In genomic region chr11:119065369-119065768, GRCh38 we compare ENCODE assay signal across 8 cellular contexts. TPM values are rescaled to one million over a fixed set of nuclear protein-coding genes. Genes with fewer than 3 reads are reported as not detected.
DNase-seq lines count a peak whose midpoint lies in the region; ATAC-seq, FAIRE-seq and TF ChIP-seq lines count a peak whose summit lies in the region.

No MANE protein-coding gene starts in this region.

- no peak overlapping the region for H2AFZ ChIP-seq in GM12878 (ENCODE audit: control insufficient read depth, low read depth, low read length)

- 34% methylated on average over 4 of the region's 4 CpGs for WGBS in GM12878 (ENCODE audit: insufficient coverage, insufficient replicate concordance, low lambda C conversion rate, missing lambda C conversion rate)

- DNase-seq in AG10803 (ENCODE audit: low read depth) (peak; percentile 46), GM19239 (ENCODE audit: insufficient read length, low spot score) (no peak), GM12878 (ENCODE audit: low read depth, low spot score) (no peak), nephron progenitor cell (no peak)

- peaks cover 16% of the 10 kb centered on the region for H3K36me3 Mint-ChIP-seq in nephron progenitor cell (ENCODE audit: low read depth)
- peaks cover 11% of the 10 kb centered on the region for H3K36me3 Mint-ChIP-seq in stimulated activated memory B cell treated with anti-CD40 and anti-IgM and Interleukin-4, amounts not matched to agents 10 μg/mL and 1 μg/mL and 100 μg/mL, for 72 hours

- H3K4me1 ChIP-seq in GM12878 (ENCODE audit: control insufficient read depth, insufficient read depth, low read length): no peaks in the 10 kb centered on the region

- no peaks in the 10 kb centered on the region for H3K27me3 ChIP-seq in GM12878 (replicated peaks in 1 of 2; ENCODE audit: control insufficient read depth in 2 of 2, insufficient read depth in 2 of 2, low read length in 1 of 2)

- TF ChIP-seq POLR2A in GM12878 (IDR thresholded peaks at IDR 0.05; ENCODE audit: low read depth, low read length) (no peak), GM18505 (IDR thresholded peaks at IDR 0.05; ENCODE audit: borderline replicate concordance, extremely low read depth, insufficient read depth, insufficient read length) (no peak)

- TF ChIP-seq RAD21 in GM12878 (IDR thresholded peaks at IDR 0.05; ENCODE audit: insufficient read depth, low read depth, low read length): peak; percentile 49

- in situ Hi-C loops in GM12878 (cut with MboI): no loop called here

- H3K27ac ChIP-seq in GM12878 (ENCODE audit: control insufficient read depth, insufficient read depth): no peak overlapping the region

- H3K27ac Mint-ChIP-seq in nephron progenitor cell: no peak overlapping the region
- no peak overlapping the region for H3K27ac Mint-ChIP-seq in stimulated activated memory B cell treated with anti-CD40 and anti-IgM and Interleukin-4, amounts not matched to agents 10 μg/mL and 1 μg/mL and 100 μg/mL, for 72 hours

- ATAC-seq in SK-N-SH treated with all-trans-retinoic acid at 6 μM for 48 hours: peak; percentile 38; the same call in 2 of the 3 replicates
- peak; percentile 71 for ATAC-seq in GM12878
- no peak for ATAC-seq in GM18505 (IDR thresholded peaks at IDR 0.05; ENCODE audit: unreplicated experiment)
- ATAC-seq in stimulated activated memory B cell treated with anti-CD40 and anti-IgM and Interleukin-4, amounts not matched to agents 10 μg/mL and 1 μg/mL and 100 μg/mL, for 72 hours: no peak
- no peak for ATAC-seq in GM18867 (IDR thresholded peaks at IDR 0.05; ENCODE audit: unreplicated experiment)

- POLR2A ChIA-PET in GM12878 (lab: Charles Lee): interaction anchor here (0.6 to 3.5 kb wide), 3 partner anchors 20 to 37 kb away, joined by 3 to 48 read pairs (median 3); partner anchors contain the start of gene HMBS

- CTCF ChIA-PET in GM12878 (lab: Yijun Ruan, JAX): interaction anchor here (0.6 to 1.8 kb wide), 9 partner anchors 18 to 281 kb away, joined by 3 to 9 read pairs (median 4); partner anchors contain the start of gene HMBS

- TF ChIP-seq EP300 in GM12878 (IDR thresholded peaks at IDR 0.05; ENCODE audit: borderline replicate concordance in 1 of 2, control insufficient read depth in 1 of 2, low read depth in 2 of 2, low read length in 2 of 2): no peak

- H3K4me2 ChIP-seq in GM12878 (ENCODE audit: control insufficient read depth, insufficient read depth): no peak overlapping the region

- H3K9me3 ChIP-seq in GM12878 (replicated peaks; ENCODE audit: control insufficient read depth, insufficient read depth, low read length): no peaks in the 10 kb centered on the region

- no peak overlapping the region for H3K4me3 Mint-ChIP-seq in nephron progenitor cell
- H3K4me3 Mint-ChIP-seq in stimulated activated memory B cell treated with anti-CD40 and anti-IgM and Interleukin-4, amounts not matched to agents 10 μg/mL and 1 μg/mL and 100 μg/mL, for 72 hours: no peak overlapping the region

- TF ChIP-seq CTCF in AG10803 (conservative IDR thresholded peaks at IDR 0.05; ENCODE audit: low read length) (peak; percentile 62), GM12878 (IDR thresholded peaks at IDR 0.05 in 2 of 3, conservative IDR thresholded peaks at IDR 0.05 in 1 of 3; ENCODE audit: control insufficient read depth in 2 of 3, extremely low read depth in 1 of 3, insufficient read depth in 1 of 3, low read depth in 3 of 3, low read length in 3 of 3) (peak; percentile 57 to 67 (median 67)), nephron progenitor cell (IDR thresholded peaks at IDR 0.05) (peak; percentile 31)

- H3K9ac ChIP-seq in GM12878 (ENCODE audit: control insufficient read depth, insufficient read depth, low read length): no peak overlapping the region

- RAD21 ChIA-PET in GM12878 (lab: Charles Lee; ENCODE audit: unreplicated experiment): interaction anchor here (1.0 kb wide), 2 partner anchors 41 to 219 kb away, joined by 3 read pairs; no protein-coding TSS in a partner anchor

- peaks cover 4% of the 10 kb centered on the region for H3K9me3 Mint-ChIP-seq in nephron progenitor cell
- no peaks in the 10 kb centered on the region for H3K9me3 Mint-ChIP-seq in stimulated activated memory B cell treated with anti-CD40 and anti-IgM and Interleukin-4, amounts not matched to agents 10 μg/mL and 1 μg/mL and 100 μg/mL, for 72 hours

- SMC1A ChIA-PET in GM12878 (lab: Charles Lee; ENCODE audit: uncharacterized antibody, unreplicated experiment): interaction anchor here (0.9 to 1.0 kb wide), 2 partner anchors 34 to 131 kb away, joined by 3 to 4 read pairs; no protein-coding TSS in a partner anchor

- peaks cover 2% of the 10 kb centered on the region for H3K27me3 Mint-ChIP-seq in nephron progenitor cell (ENCODE audit: low read depth, poor library complexity)
- H3K27me3 Mint-ChIP-seq in stimulated activated memory B cell treated with anti-CD40 and anti-IgM and Interleukin-4, amounts not matched to agents 10 μg/mL and 1 μg/mL and 100 μg/mL, for 72 hours: no peaks in the 10 kb centered on the region

- H3K4me1 Mint-ChIP-seq in nephron progenitor cell: peaks cover 24% of the 10 kb centered on the region
- H3K4me1 Mint-ChIP-seq in stimulated activated memory B cell treated with anti-CD40 and anti-IgM and Interleukin-4, amounts not matched to agents 10 μg/mL and 1 μg/mL and 100 μg/mL, for 72 hours: peaks cover 31% of the 10 kb centered on the region

- H3K79me2 ChIP-seq in GM12878 (ENCODE audit: control insufficient read depth, insufficient read depth, low read length): peaks cover 10% of the 10 kb centered on the region

- intact Hi-C loops in GM12878 (cut with micrococcal nuclease; ENCODE audit: unreplicated experiment): loop anchor here (1.0 to 5.0 kb wide), 2 partner anchors 132 to 272 kb away; no protein-coding TSS in a partner anchor

- no TSS peak for BruUV-seq in GM12878 (replicated peaks; lab: Mats Ljungman, UMichigan)

- H3K4me3 ChIP-seq in AG10803 (ENCODE audit: low read length) (no peak overlapping the region), GM12878 (no peak overlapping the region)

- no peaks in the 10 kb centered on the region for H3K36me3 ChIP-seq in GM12878 (ENCODE audit: control insufficient read depth in 2 of 2, insufficient read depth in 2 of 2, low read length in 1 of 2)

- FAIRE-seq in GM19239 (lab: Jason Lieb, UNC) (peak; percentile 88), GM12878 (lab: Jason Lieb, UNC) (peak; percentile 13)

- H4K20me1 ChIP-seq in GM12878 (ENCODE audit: control insufficient read depth, insufficient read depth): no peaks in the 10 kb centered on the region

RNA-seq across cellular contexts. Expression of gene VPS11, which starts 2.2 kb away (rescaled TPM):
- total RNA-seq in GM12878 (2013; cell fraction: nucleolus; rRNA removed): 28.5 and 34.5 TPM in 2 replicates
- total RNA-seq in GM12878 (2014; rRNA removed) (24.2 and 25.3 TPM in 2 replicates), GM12878 (2014; rRNA removed; fragmentation: Illumina TruSeq; extraction: Trizol) (24.4 and 24.9 TPM in 2 replicates), GM12878 (2021) (22.9 and 25.9 TPM in 2 replicates)
- polyA plus RNA-seq in GM12878 (2011; ENCODE audit: low read depth): 26.6 TPM
- polyA plus RNA-seq in GM12878 (2011; rRNA removed) (8.1 and 15.8 TPM in 2 replicates), GM12878 (2014; fragmentation: Illumina TruSeq; extraction: Trizol) (25.1 and 25.8 TPM in 2 replicates), GM12878 (2014; fragmentation: Nextera tagmentation; extraction: Ambion mirVana) (10 to 100 TPM; 18.3 to 18.9 TPM), GM12878 (2014; rRNA removed) (26.4 and 30.3 TPM in 2 replicates), GM12878 (2016; fragmentation: Nextera tagmentation; extraction: Ambion mirVana) (10 to 100 TPM; 24.6 to 26.2 TPM)
- 22.4 and 23.1 TPM in 2 replicates for polyA plus RNA-seq in GM12878 (2011; cell fraction: cytosol; rRNA removed)
- 38.6 and 45.8 TPM in 2 replicates for polyA plus RNA-seq in GM12878 (2011; cell fraction: nucleus; rRNA removed)
- 28.0 and 30.9 TPM in 2 replicates for polyA plus RNA-seq in GM12878 (2012)
- 23.1 and 26.7 TPM in 2 replicates for polyA minus RNA-seq in GM12878 (2011; rRNA and poly(A)+ RNA removed)
- polyA minus RNA-seq in GM12878 (2011; cell fraction: cytosol; rRNA and poly(A)+ RNA removed): 6.8 and 11.9 TPM in 2 replicates
- polyA minus RNA-seq in GM12878 (2011; cell fraction: nucleus; rRNA and poly(A)+ RNA removed): 11.0 and 19.9 TPM in 2 replicates

RNA-seq across cellular contexts. Expression of gene HYOU1, which starts 8.4 kb away (rescaled TPM):
- 90.5 and 95.1 TPM in 2 replicates for total RNA-seq in GM12878 (2013; cell fraction: nucleolus; rRNA removed)
- total RNA-seq in GM12878 (2014; rRNA removed) (90.7 and 94.9 TPM in 2 replicates), GM12878 (2014; rRNA removed; fragmentation: Illumina TruSeq; extraction: Trizol) (80.8 and 91.5 TPM in 2 replicates), GM12878 (2021) (133 and 156 TPM in 2 replicates)
- 59.9 TPM for polyA plus RNA-seq in GM12878 (2011; ENCODE audit: low read depth)
- polyA plus RNA-seq in GM12878 (2011; rRNA removed) (74.8 and 119 TPM in 2 replicates), GM12878 (2014; fragmentation: Illumina TruSeq; extraction: Trizol) (93.2 and 121 TPM in 2 replicates), GM12878 (2014; fragmentation: Nextera tagmentation; extraction: Ambion mirVana) (10 to 100 TPM; 15.4 to 46.3 TPM), GM12878 (2014; rRNA removed) (99.4 and 116 TPM in 2 replicates), GM12878 (2016; fragmentation: Nextera tagmentation; extraction: Ambion mirVana) (100 to 1,000 TPM; 154 to 157 TPM)
- polyA plus RNA-seq in GM12878 (2011; cell fraction: cytosol; rRNA removed): 141 and 144 TPM in 2 replicates
- 124 and 149 TPM in 2 replicates for polyA plus RNA-seq in GM12878 (2011; cell fraction: nucleus; rRNA removed)
- polyA plus RNA-seq in GM12878 (2012): 70.3 and 94.8 TPM in 2 replicates
- 118 and 166 TPM in 2 replicates for polyA minus RNA-seq in GM12878 (2011; rRNA and poly(A)+ RNA removed)
- 59.7 and 60.1 TPM in 2 replicates for polyA minus RNA-seq in GM12878 (2011; cell fraction: cytosol; rRNA and poly(A)+ RNA removed)
- 34.5 and 59.4 TPM in 2 replicates for polyA minus RNA-seq in GM12878 (2011; cell fraction: nucleus; rRNA and poly(A)+ RNA removed)

RNA-seq across cellular contexts. Expression of gene HMBS, which starts 19.3 kb away (rescaled TPM):
- 13.3 and 13.5 TPM in 2 replicates for total RNA-seq in GM12878 (2013; cell fraction: nucleolus; rRNA removed)
- total RNA-seq in GM12878 (2014; rRNA removed): 15.8 and 20.8 TPM in 2 replicates
- 20.3 and 21.2 TPM in 2 replicates for total RNA-seq in GM12878 (2014; rRNA removed; fragmentation: Illumina TruSeq; extraction: Trizol)
- 50.6 and 53.0 TPM in 2 replicates for total RNA-seq in GM12878 (2021)
- polyA plus RNA-seq in GM12878 (2011; ENCODE audit: low read depth): 18.7 TPM
- polyA plus RNA-seq in GM12878 (2011; rRNA removed): 39.6 and 52.0 TPM in 2 replicates
- 65.9 and 86.7 TPM in 2 replicates for polyA plus RNA-seq in GM12878 (2011; cell fraction: cytosol; rRNA removed)
- polyA plus RNA-seq in GM12878 (2011; cell fraction: nucleus; rRNA removed): 84.9 and 101 TPM in 2 replicates
- 19.2 and 23.6 TPM in 2 replicates for polyA plus RNA-seq in GM12878 (2012)
- polyA plus RNA-seq in GM12878 (2014; fragmentation: Illumina TruSeq; extraction: Trizol): 39.3 and 47.4 TPM in 2 replicates
- polyA plus RNA-seq in GM12878 (2014; fragmentation: Nextera tagmentation; extraction: Ambion mirVana): 10 to 100 TPM; 17.7 to 27.6 TPM
- 54.5 and 63.0 TPM in 2 replicates for polyA plus RNA-seq in GM12878 (2014; rRNA removed)
- polyA plus RNA-seq in GM12878 (2016; fragmentation: Nextera tagmentation; extraction: Ambion mirVana): 10 to 100 TPM; 92.4 to 96.7 TPM
- polyA minus RNA-seq in GM12878 (2011; rRNA and poly(A)+ RNA removed): 39.4 and 52.7 TPM in 2 replicates
- 16.6 and 17.5 TPM in 2 replicates for polyA minus RNA-seq in GM12878 (2011; cell fraction: cytosol; rRNA and poly(A)+ RNA removed)
- 21.2 and 24.7 TPM in 2 replicates for polyA minus RNA-seq in GM12878 (2011; cell fraction: nucleus; rRNA and poly(A)+ RNA removed)

RNA-seq across cellular contexts. Expression of gene SLC37A4, which starts 34.7 kb away (rescaled TPM):
- 37.1 and 38.5 TPM in 2 replicates for total RNA-seq in GM12878 (2013; cell fraction: nucleolus; rRNA removed)
- total RNA-seq in GM12878 (2014; rRNA removed) (15.5 and 17.1 TPM in 2 replicates), GM12878 (2014; rRNA removed; fragmentation: Illumina TruSeq; extraction: Trizol) (11.5 and 11.6 TPM in 2 replicates), GM12878 (2021) (19.2 and 20.6 TPM in 2 replicates)
- 13.3 TPM for polyA plus RNA-seq in GM12878 (2011; ENCODE audit: low read depth)
- polyA plus RNA-seq in GM12878 (2011; rRNA removed) (22.0 and 29.7 TPM in 2 replicates), GM12878 (2014; fragmentation: Illumina TruSeq; extraction: Trizol) (16.4 and 20.1 TPM in 2 replicates), GM12878 (2014; fragmentation: Nextera tagmentation; extraction: Ambion mirVana) (10 to 100 TPM; 11.9 to 12.1 TPM), GM12878 (2014; rRNA removed) (25.3 and 25.8 TPM in 2 replicates), GM12878 (2016; fragmentation: Nextera tagmentation; extraction: Ambion mirVana) (10 to 100 TPM; 24.2 to 27.8 TPM)
- polyA plus RNA-seq in GM12878 (2011; cell fraction: cytosol; rRNA removed): 45.9 and 47.6 TPM in 2 replicates
- polyA plus RNA-seq in GM12878 (2011; cell fraction: nucleus; rRNA removed): 136 and 177 TPM in 2 replicates
- 13.9 and 18.0 TPM in 2 replicates for polyA plus RNA-seq in GM12878 (2012)
- 40.1 and 45.7 TPM in 2 replicates for polyA minus RNA-seq in GM12878 (2011; rRNA and poly(A)+ RNA removed)
- polyA minus RNA-seq in GM12878 (2011; cell fraction: cytosol; rRNA and poly(A)+ RNA removed): 5.3 and 8.1 TPM in 2 replicates
- polyA minus RNA-seq in GM12878 (2011; cell fraction: nucleus; rRNA and poly(A)+ RNA removed): 21.5 and 27.0 TPM in 2 replicates

RNA-seq across cellular contexts. Expression of gene DPAGT1, which starts 36.3 kb away (rescaled TPM):
- total RNA-seq in GM12878 (2013; cell fraction: nucleolus; rRNA removed): 45.8 and 50.1 TPM in 2 replicates
- total RNA-seq in GM12878 (2014; rRNA removed) (34.8 and 38.3 TPM in 2 replicates), GM12878 (2014; rRNA removed; fragmentation: Illumina TruSeq; extraction: Trizol) (16.9 and 20.5 TPM in 2 replicates), GM12878 (2021) (46.6 and 54.8 TPM in 2 replicates)
- 18.8 TPM for polyA plus RNA-seq in GM12878 (2011; ENCODE audit: low read depth)
- polyA plus RNA-seq in GM12878 (2011; rRNA removed) (36.2 and 65.5 TPM in 2 replicates), GM12878 (2014; fragmentation: Illumina TruSeq; extraction: Trizol) (53.7 and 54.1 TPM in 2 replicates), GM12878 (2014; fragmentation: Nextera tagmentation; extraction: Ambion mirVana) (10 to 100 TPM; 33.0 to 47.8 TPM), GM12878 (2014; rRNA removed) (48.9 and 57.6 TPM in 2 replicates), GM12878 (2016; fragmentation: Nextera tagmentation; extraction: Ambion mirVana) (10 to 100 TPM; 93.1 to 95.6 TPM)
- polyA plus RNA-seq in GM12878 (2011; cell fraction: cytosol; rRNA removed): 80.5 and 114 TPM in 2 replicates
- 206 and 226 TPM in 2 replicates for polyA plus RNA-seq in GM12878 (2011; cell fraction: nucleus; rRNA removed)
- 20.7 and 24.9 TPM in 2 replicates for polyA plus RNA-seq in GM12878 (2012)
- 59.2 and 67.6 TPM in 2 replicates for polyA minus RNA-seq in GM12878 (2011; rRNA and poly(A)+ RNA removed)
- polyA minus RNA-seq in GM12878 (2011; cell fraction: cytosol; rRNA and poly(A)+ RNA removed): 12.3 and 27.4 TPM in 2 replicates
- polyA minus RNA-seq in GM12878 (2011; cell fraction: nucleus; rRNA and poly(A)+ RNA removed): 46.2 and 64.6 TPM in 2 replicates

Comparison
In these comparisons a context has a peak if more than half of its experiments do, and no peak if none do; other contexts are left out.
1. ATAC-seq: peak in SK-N-SH treated with all-trans-retinoic acid at 6 μM for 48 hours (single experiment) and GM12878 (single experiment); none in GM18505 (single experiment), stimulated activated memory B cell treated with anti-CD40 and anti-IgM and Interleukin-4, amounts not matched to agents 10 μg/mL and 1 μg/mL and 100 μg/mL, for 72 hours (single experiment) and GM18867 (single experiment).
2. Peak in every context shown above with its lines, with median percentiles within 50 percentile points of each other: CTCF ChIP-seq.